ENCODE assay signal across 8 cellular contexts in the genomic region with DNA sequence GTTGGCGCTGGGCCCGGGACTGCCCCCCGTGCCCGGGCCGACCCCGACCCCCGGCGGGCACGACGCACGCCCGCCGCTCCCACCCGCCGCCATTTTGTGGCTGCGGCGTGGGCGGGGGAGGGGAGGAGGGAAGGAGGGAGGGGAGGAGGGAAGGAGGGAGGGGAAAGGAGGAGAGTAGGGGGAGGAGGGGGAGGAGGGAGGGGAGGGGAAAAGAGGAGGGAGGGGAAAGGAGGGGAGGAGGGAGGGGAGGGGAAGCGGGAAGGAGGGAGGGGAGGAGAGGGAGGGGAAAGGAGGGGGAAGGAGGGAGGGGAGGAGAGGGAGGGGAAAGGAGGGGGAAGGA. TPM values are rescaled to one million over a fixed set of nuclear protein-coding genes. Genes with fewer than 3 reads are reported as not detected.
DNase-seq lines count a peak whose midpoint lies in the region; ATAC-seq and TF ChIP-seq lines count a peak whose summit lies in the region.

Gene BTBD2 (minus strand): TSS at position 104 of the 340 bp plus-strand sequence. CDS start 11 bp downstream, at position 93.

- peak within 1 kb of the TSS; percentile 78 for H3K4me3 ChIP-seq in GM12865 (ENCODE audit: low read depth, low read length)

- ATAC-seq in stimulated activated memory B cell treated with anti-CD40 and anti-IgM and Interleukin-4, amounts not matched to agents 10 μg/mL and 1 μg/mL and 100 μg/mL, for 72 hours: peak; percentile 57
- ATAC-seq in HG03045 (IDR thresholded peaks at IDR 0.05; ENCODE audit: unreplicated experiment): no peak
- no peak for ATAC-seq in GM21423 (IDR thresholded peaks at IDR 0.05; ENCODE audit: unreplicated experiment)

- H3K4me3 Mint-ChIP-seq in endothelial cell (ENCODE audit: unreplicated experiment): peak within 1 kb of the TSS; percentile 59
- H3K4me3 Mint-ChIP-seq in stimulated activated memory B cell treated with anti-CD40 and anti-IgM and Interleukin-4, amounts not matched to agents 10 μg/mL and 1 μg/mL and 100 μg/mL, for 72 hours: peak within 1 kb of the TSS; percentile 84

- H3K9me3 Mint-ChIP-seq in endothelial cell (ENCODE audit: unreplicated experiment): no peaks in the 10 kb centered on the region
- no peaks in the 10 kb centered on the region for H3K9me3 Mint-ChIP-seq in stimulated activated memory B cell treated with anti-CD40 and anti-IgM and Interleukin-4, amounts not matched to agents 10 μg/mL and 1 μg/mL and 100 μg/mL, for 72 hours

- TF ChIP-seq CTCF in GM12865 (IDR thresholded peaks at IDR 0.05; ENCODE audit: insufficient read depth, low read depth, low read length, missing control alignments): no peak
- TF ChIP-seq CTCF in endothelial cell (IDR thresholded peaks at IDR 0.05; ENCODE audit: unreplicated experiment): no peak

- DNase-seq in GM12865 (ENCODE audit: low read depth) (peak; percentile 82), NCI-H187 treated with DMSO at 0.1 percent for 48 hours (lab: John Stamatoyannopoulos, UW) (peak; percentile 52), endothelial cell (ENCODE audit: low spot score) (no peak), midbrain (lab: John Stamatoyannopoulos, UW) (peak; percentile 85)

- H3K36me3 Mint-ChIP-seq in endothelial cell (ENCODE audit: low read depth, unreplicated experiment): peaks cover 9% of the 10 kb centered on the region
- peaks cover 25% of the 10 kb centered on the region for H3K36me3 Mint-ChIP-seq in stimulated activated memory B cell treated with anti-CD40 and anti-IgM and Interleukin-4, amounts not matched to agents 10 μg/mL and 1 μg/mL and 100 μg/mL, for 72 hours

- H3K4me1 Mint-ChIP-seq in endothelial cell (ENCODE audit: unreplicated experiment): no peaks in the 10 kb centered on the region
- H3K4me1 Mint-ChIP-seq in stimulated activated memory B cell treated with anti-CD40 and anti-IgM and Interleukin-4, amounts not matched to agents 10 μg/mL and 1 μg/mL and 100 μg/mL, for 72 hours: peaks cover 50% of the 10 kb centered on the region

- POLR2A ChIA-PET in activated CD8-positive, alpha-beta memory T cell treated with anti-CD3 and anti-CD28 coated beads for 36 hours (lab: Charles Lee): interaction anchor here (0.5 kb wide), 1 partner anchor 257 kb away, joined by 4 read pairs; no protein-coding TSS in a partner anchor

- CTCF ChIA-PET in activated CD8-positive, alpha-beta memory T cell treated with anti-CD3 and anti-CD28 coated beads for 36 hours (lab: Charles Lee): no interaction called here

- peaks cover 4% of the 10 kb centered on the region for H3K27me3 Mint-ChIP-seq in endothelial cell (ENCODE audit: unreplicated experiment)
- no peaks in the 10 kb centered on the region for H3K27me3 Mint-ChIP-seq in stimulated activated memory B cell treated with anti-CD40 and anti-IgM and Interleukin-4, amounts not matched to agents 10 μg/mL and 1 μg/mL and 100 μg/mL, for 72 hours

- H3K27ac Mint-ChIP-seq in endothelial cell (ENCODE audit: unreplicated experiment): no peak within 1 kb of the TSS
- peak within 1 kb of the TSS; percentile 76 for H3K27ac Mint-ChIP-seq in stimulated activated memory B cell treated with anti-CD40 and anti-IgM and Interleukin-4, amounts not matched to agents 10 μg/mL and 1 μg/mL and 100 μg/mL, for 72 hours

RNA-seq across cellular contexts. Expression of gene BTBD2, which starts in this region (rescaled TPM):
- 10 to 100 TPM; 17.0 to 24.8 TPM for total RNA-seq in activated CD8-positive, alpha-beta memory T cell treated with anti-CD3 and anti-CD28 coated beads for 36 hours
- total RNA-seq in endothelial cell (ENCODE audit: unreplicated experiment): 80.5 TPM
